Comparison of ENCODE assay signal across 2 cellular contexts in the genomic region with DNA sequence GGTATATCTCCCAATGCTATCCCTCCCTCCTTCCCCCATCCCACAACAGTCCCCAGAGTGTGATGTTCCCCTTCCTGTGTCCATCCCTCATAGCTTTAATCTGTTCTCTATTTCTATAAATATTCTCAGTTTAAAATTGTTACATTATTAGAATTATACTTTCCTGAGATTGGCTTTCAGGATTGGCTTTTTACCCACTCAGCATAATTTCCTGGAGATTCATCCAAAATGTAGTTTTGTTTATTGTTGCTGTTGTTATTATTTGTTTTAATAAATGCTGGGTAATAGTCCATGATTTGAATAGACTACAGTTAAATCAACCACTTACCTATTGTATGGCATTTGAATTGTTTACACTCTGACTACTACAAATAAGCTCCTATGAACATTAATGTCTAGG.
TF ChIP-seq lines count a peak whose summit lies in the region.

No MANE protein-coding gene starts in this region.

TF ChIP-seq in HepG2, 621 proteins besides CTCF, POLR2A, EP300 and RAD21 (continued from another document):
- no peak for TF ChIP-seq RCOR2 (CRISPR knock-in tag; IDR thresholded peaks at IDR 0.05)
- TF ChIP-seq, protein P1, sequence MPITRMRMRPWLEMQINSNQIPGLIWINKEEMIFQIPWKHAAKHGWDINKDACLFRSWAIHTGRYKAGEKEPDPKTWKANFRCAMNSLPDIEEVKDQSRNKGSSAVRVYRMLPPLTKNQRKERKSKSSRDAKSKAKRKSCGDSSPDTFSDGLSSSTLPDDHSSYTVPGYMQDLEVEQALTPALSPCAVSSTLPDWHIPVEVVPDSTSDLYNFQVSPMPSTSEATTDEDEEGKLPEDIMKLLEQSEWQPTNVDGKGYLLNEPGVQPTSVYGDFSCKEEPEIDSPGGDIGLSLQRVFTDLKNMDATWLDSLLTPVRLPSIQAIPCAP (CRISPR knock-in tag; IDR thresholded peaks at IDR 0.05; ENCODE audit: low read depth), result no peak

TF ChIP-seq in K562, 482 proteins besides CTCF, POLR2A, EP300 and RAD21 (continued from another document):
- peak; percentile 52 for TF ChIP-seq MAFK (IDR thresholded peaks at IDR 0.05; ENCODE audit: low read length)
- TF ChIP-seq C11orf30 (IDR thresholded peaks at IDR 0.05; ENCODE audit: low read depth), result peak; percentile 42; the same call in 1 of the 2 replicates
- peak; percentile 74 for TF ChIP-seq ZNF316 (IDR thresholded peaks at IDR 0.05)
- no peak for TF ChIP-seq NCOA2 (IDR thresholded peaks at IDR 0.05; ENCODE audit: partially characterized antibody in 2 of 2)
